ENCODE assay signal across 11 cellular contexts in genomic region chr1:148483029-148483428, GRCh38. TPM values are rescaled to one million over a fixed set of nuclear protein-coding genes. Genes with fewer than 3 reads are reported as not detected.
"Had no signal": no experiment of that assay in that cellular context is flagged by ENCODE, and none has a peak within 500 bp of the region (broad histone marks: within the 10 kb centered on the region; RNA-seq: fewer than 3 reads in every experiment).

PPIAL4G (minus strand) TSS chr1:148483302; CDS start chr1:148483252, 50 bp downstream.

RNA-seq across cellular contexts. Expression of gene PPIAL4G, which starts in this region (rescaled TPM):
- total RNA-seq: activated naive CD8-positive, alpha-beta T cell treated with anti-CD3 and anti-CD28 coated beads for 36 hours; activated T-cell treated with anti-CD3 and anti-CD28 coated beads, Interleukin-2, amount 50 U/mL, for 4 hours; ascending aorta; cardiac muscle cell; colonic mucosa; dermis microvascular lymphatic vessel endothelial cell; esophagus muscularis mucosa; foreskin keratinocyte; gastrocnemius medialis; WTC11 had no signal
- polyA plus RNA-seq: cardiac muscle cell, foreskin keratinocyte, heart left ventricle had no signal
